8 cellular contexts compared by ENCODE assay signal in genomic region chr11:57424802-57425564, GRCh38. TPM values are rescaled to one million over a fixed set of nuclear protein-coding genes. Genes with fewer than 3 reads are reported as not detected.
DNase-seq lines count a peak whose midpoint lies in the region; ATAC-seq and TF ChIP-seq lines count a peak whose summit lies in the region.

No MANE protein-coding gene starts in this region.

- peak overlapping the region; percentile 70 for H3K4me2 ChIP-seq in skeletal muscle satellite cell (ENCODE audit: low read length)

- intact Hi-C loops in cardiac septum (cut with DNase I), result loop anchor here (5.0 kb wide), 1 partner anchor 78 kb away; no protein-coding TSS in a partner anchor

- H3K27me3 ChIP-seq in SJCRH30 (no peaks in the 10 kb centered on the region), skeletal muscle satellite cell (ENCODE audit: control insufficient read depth, insufficient read depth, low read length) (no peaks in the 10 kb centered on the region)

- TF ChIP-seq POLR2A in GM18951 (IDR thresholded peaks at IDR 0.05; ENCODE audit: extremely low read depth, insufficient read depth, insufficient read length), result peak; percentile 65

- in situ Hi-C loops in GM18951 (cut with MboI; ENCODE audit: low sequenced_read_pairs, unreplicated experiment), result no loop called here

- no peaks in the 10 kb centered on the region for H3K36me3 ChIP-seq in SJCRH30
- peaks cover 19% of the 10 kb centered on the region for H3K36me3 ChIP-seq in skeletal muscle satellite cell (ENCODE audit: insufficient read depth, low read length)

- H3K27ac ChIP-seq in SJCRH30, result peak overlapping the region; percentile 37

- DNase-seq in AG10803 (ENCODE audit: low read depth) (peak; percentile 85), SJCRH30 (peak; percentile 85 to 87), cardiac septum (ENCODE audit: low spot score) (peak; percentile 89), NCI-H2171 treated with DMSO at 0.1 percent for 48 hours (lab: John Stamatoyannopoulos, UW) (no peak)
- peak; percentile 85 for DNase-seq in activated gamma-delta T cell treated with anti-CD3 and anti-CD28 coated beads, Interleukin-2, amount 50 U/mL, for 16 hours (ENCODE audit: low read depth)

- peak; percentile 87 for ATAC-seq in HG03139 (IDR thresholded peaks at IDR 0.05; ENCODE audit: unreplicated experiment)

- H3K4me3 ChIP-seq in AG10803 (ENCODE audit: low read length) (no peak overlapping the region), SJCRH30 (no peak overlapping the region), skeletal muscle satellite cell (ENCODE audit: low read length) (peak overlapping the region; percentile 73)

- H3K9me3 ChIP-seq in SJCRH30 (replicated peaks), result no peaks in the 10 kb centered on the region
- H3K9me3 ChIP-seq in skeletal muscle satellite cell (replicated peaks; ENCODE audit: low read length), result no peaks in the 10 kb centered on the region

- no peak for TF ChIP-seq CTCF in AG10803 (conservative IDR thresholded peaks at IDR 0.05; ENCODE audit: low read length)

- peak overlapping the region; percentile 72 for H3K9ac ChIP-seq in skeletal muscle satellite cell (ENCODE audit: low read depth, low read length)

- peaks cover 9% of the 10 kb centered on the region for H3K4me1 ChIP-seq in SJCRH30
- H3K4me1 ChIP-seq in skeletal muscle satellite cell (ENCODE audit: control insufficient read depth, insufficient read depth, low read length), result peaks cover 44% of the 10 kb centered on the region

RNA-seq across cellular contexts. Expression of gene SLC43A3, which starts 1.9 kb away (rescaled TPM):
- 0.12 TPM in 1 of 2 replicates, not detected in the other for total RNA-seq in SJCRH30 (2014; rRNA removed; shearing (Covaris generic))
- total RNA-seq in cardiac septum, result 26.7 TPM
- 83.4 and 140 TPM in 2 replicates for total RNA-seq in skeletal muscle satellite cell (2012; rRNA removed)

RNA-seq across cellular contexts. Expression of gene PRG2, which starts 34.5 kb away (rescaled TPM):
- total RNA-seq in SJCRH30 (2014; rRNA removed; shearing (Covaris generic)), result not detected in 2 replicates
- total RNA-seq in cardiac septum, result not detected
- 0.25 TPM in 1 of 2 replicates, not detected in the other for total RNA-seq in skeletal muscle satellite cell (2012; rRNA removed)

RNA-seq across cellular contexts. Expression of gene RTN4RL2, which starts 35.3 kb away (rescaled TPM):
- 0.26 and 0.35 TPM in 2 replicates for total RNA-seq in SJCRH30 (2014; rRNA removed; shearing (Covaris generic))
- 0.73 TPM for total RNA-seq in cardiac septum
- 0.51 TPM in 1 of 2 replicates, not detected in the other for total RNA-seq in skeletal muscle satellite cell (2012; rRNA removed)

RNA-seq across cellular contexts. Expression of gene PRG3, which starts 44.0 kb away (rescaled TPM):
- not detected in 2 replicates for total RNA-seq in SJCRH30 (2014; rRNA removed; shearing (Covaris generic))
- not detected for total RNA-seq in cardiac septum
- total RNA-seq in skeletal muscle satellite cell (2012; rRNA removed), result not detected in 2 replicates

Comparison
In these comparisons a context has a peak if more than half of its experiments do, and no peak if none do; other contexts are left out.
1. RNA of gene SLC43A3, which starts 1.9 kb away (total RNA-seq): 26.7 TPM in cardiac septum (single experiment); 0.12 TPM in SJCRH30; every median in the first group is over 10 times any median in the second.